ENCODE assay signal across 10 cellular contexts in genomic region chr5:177537389-177538361, GRCh38. TPM values are rescaled to one million over a fixed set of nuclear protein-coding genes. Genes with fewer than 3 reads are reported as not detected.
DNase-seq lines count a peak whose midpoint lies in the region; ATAC-seq, FAIRE-seq and TF ChIP-seq lines count a peak whose summit lies in the region.
"Had no signal": no experiment of that assay in that cellular context is flagged by ENCODE, and none has a peak within 500 bp of the region (broad histone marks: within the 10 kb centered on the region; RNA-seq: fewer than 3 reads in every experiment).

No MANE protein-coding gene starts in this region.

- FAIRE-seq in H1 (lab: Jason Lieb, UNC): no peak

- no peak for TF ChIP-seq POLR2A in IMR-90 (IDR thresholded peaks at IDR 0.05; ENCODE audit: low read depth, low read length)
- no peak for TF ChIP-seq POLR2A in H1 (IDR thresholded peaks at IDR 0.05; ENCODE audit: control extremely low read depth in 1 of 2, low read depth in 2 of 2, low read length in 2 of 2)

- in situ Hi-C loops in IMR-90 (cut with MboI; ENCODE audit: low sequenced_read_pairs): no loop called here
- in situ Hi-C loops in GM13977 (cut with MboI; ENCODE audit: low pct_unique_long_range_greater_than_20kb, low sequenced_read_pairs, unreplicated experiment): no loop called here

- ATAC-seq in IMR-90 (ENCODE audit: low read depth): peak; percentile 93
- ATAC-seq in mucosa of descending colon: peak; percentile 86
- no peak for ATAC-seq in HG03108 (IDR thresholded peaks at IDR 0.05; ENCODE audit: unreplicated experiment)
- ATAC-seq in HG02763 (IDR thresholded peaks at IDR 0.05; ENCODE audit: unreplicated experiment): no peak

- peak overlapping the region; percentile 91 for H3K4ac ChIP-seq in IMR-90 (ENCODE audit: low read depth, low read length)
- H3K4ac ChIP-seq in H1 (replicated peaks; ENCODE audit: insufficient read length, low read depth, low read length): no peak overlapping the region

- WGBS in IMR-90 (ENCODE audit: extremely low coverage in 2 of 2, insufficient read length in 1 of 2), 2 experiments: no CpG with 5 or more reads among the region's 15 CpGs
- WGBS in H1 (ENCODE audit: extremely low coverage in 1 of 2, insufficient coverage in 1 of 2, insufficient read length in 1 of 2, insufficient replicate concordance in 2 of 2, low coverage in 1 of 2, low lambda C conversion rate in 2 of 2, missing lambda C conversion rate in 1 of 2), 2 experiments: 84% methylated on average over 15 of the region's 15 CpGs; no CpG with 5 or more reads in 1 of the 2 experiments

- dilution Hi-C loops in IMR-90 (cut with HindIII; ENCODE audit: low sequenced_read_pairs, unreplicated experiment): no loop called here

- CTCF ChIA-PET in IMR-90 (lab: Yijun Ruan, JAX) (interaction anchor here (0.6 to 1.8 kb wide), 4 partner anchors 8 to 623 kb away, joined by 3 to 10 read pairs (median 6); no protein-coding TSS in a partner anchor), H1 (lab: Charles Lee; ENCODE audit: partially characterized antibody) (interaction anchor here (0.6 to 3.1 kb wide), 9 partner anchors 8 to 583 kb away, joined by 3 to 14 read pairs (median 3); partner anchors contain the start of gene TMED9)

- peak; percentile 70 for DNase-seq in 8988T
- peak; percentile 95 for DNase-seq in IMR-90
- DNase-seq in H1 (ENCODE audit: low read depth in 1 of 2, low spot score in 2 of 2): no peak
- peak in 1 of 3 donors; percentile 29 for DNase-seq in mucosa of descending colon
- DNase-seq in GM13977 (ENCODE audit: low spot score): no peak
- DNase-seq in GM19240 (ENCODE audit: insufficient read length, low spot score): no peak
- DNase-seq: activated CD4-positive, alpha-beta T cell treated with anti-CD3 and anti-CD28 coated beads, Interleukin-2, amount 10 ng/mL, durations not matched to agents 7 days and 5 days; NCI-H187 treated with DMSO at 0.1 percent for 48 hours had no signal

- H3K27me3 ChIP-seq in IMR-90 (ENCODE audit: control insufficient read depth, insufficient read depth, low read length) (no peaks in the 10 kb centered on the region), H1 (replicated peaks in 1 of 4; ENCODE audit: control insufficient read depth in 3 of 4, extremely low read depth in 1 of 4, insufficient read depth in 3 of 4, low read length in 3 of 4) (no peaks in the 10 kb centered on the region)

- H3K4me2 ChIP-seq in IMR-90 (ENCODE audit: low read depth, low read length): peak overlapping the region; percentile 84
- H3K4me2 ChIP-seq in H1 (ENCODE audit: insufficient read depth in 1 of 2, low read depth in 2 of 2, low read length in 2 of 2): no peak overlapping the region

- H3K18ac ChIP-seq in IMR-90 (ENCODE audit: low read depth, low read length): peak overlapping the region; percentile 76
- no peak overlapping the region for H3K18ac ChIP-seq in H1 (ENCODE audit: extremely low read depth, low read length)

- no peak overlapping the region for H3K4me3 ChIP-seq in IMR-90 (ENCODE audit: insufficient read depth, low read depth, low read length)
- no peak overlapping the region for H3K4me3 ChIP-seq in H1 (ENCODE audit: extremely low read depth in 1 of 4, insufficient read depth in 2 of 4, low read depth in 3 of 4, low read length in 4 of 4)
- H3K4me3 ChIP-seq in mucosa of descending colon: no peak overlapping the region

- H3K9ac ChIP-seq in IMR-90 (ENCODE audit: low read depth, low read length) (peak overlapping the region; percentile 37), H1 (replicated peaks in 1 of 4; ENCODE audit: extremely low read depth in 1 of 4, low read depth in 3 of 4, low read length in 3 of 4) (no peak overlapping the region; a peak in 1 of 7 replicates)

- H4K20me1 ChIP-seq in IMR-90 (ENCODE audit: insufficient read depth, low read length): peaks cover 30% of the 10 kb centered on the region
- H4K20me1 ChIP-seq in H1 (replicated peaks in 1 of 2; ENCODE audit: control insufficient read depth in 1 of 2, insufficient read depth in 2 of 2, low read length in 2 of 2): peaks cover 3 to 24% of the 10 kb centered on the region in 2 experiments

- H3K79me2 ChIP-seq in H1 (ENCODE audit: control insufficient read depth in 1 of 2, insufficient read depth in 2 of 2, low read length in 2 of 2): peaks cover 0 to 26% of the 10 kb centered on the region in 2 experiments; a peak in 2 of 4 replicates

- H3K79me1 ChIP-seq in IMR-90 (ENCODE audit: low read depth in 1 of 2, low read length in 2 of 2) (peaks cover 47 to 76% of the 10 kb centered on the region in 2 experiments), H1 (ENCODE audit: low read depth, low read length) (peaks cover 17% of the 10 kb centered on the region)

- TF ChIP-seq CTCF in IMR-90 (conservative IDR thresholded peaks at IDR 0.05; ENCODE audit: low read depth, low read length) (no peak), H1 (IDR thresholded peaks at IDR 0.05; ENCODE audit: control extremely low read depth in 1 of 3, insufficient read depth in 1 of 3, low read depth in 1 of 3, low read length in 3 of 3) (no peak), mucosa of descending colon (IDR thresholded peaks at IDR 0.05) (no peak), GM13977 (IDR thresholded peaks at IDR 0.05; ENCODE audit: extremely low read depth, insufficient read depth, missing control alignments) (no peak)

- peak overlapping the region; percentile 8 to 94; a peak in 3 of 4 replicates for H4K8ac ChIP-seq in IMR-90 (ENCODE audit: low read depth in 2 of 2, low read length in 2 of 2)
- H4K8ac ChIP-seq in H1 (ENCODE audit: extremely low read depth, insufficient read depth, low read length): 0 out of 2 replicates have a peak overlapping the region, but pooled peaks have one; percentile 45

- H3K14ac ChIP-seq in IMR-90 (replicated peaks; ENCODE audit: low read depth, low read length): peak overlapping the region; percentile 70
- no peak overlapping the region for H3K14ac ChIP-seq in H1 (ENCODE audit: insufficient read length)

- H2AFZ ChIP-seq in IMR-90 (replicated peaks; ENCODE audit: low read length, poor library complexity): peak overlapping the region; percentile 44
- no peak overlapping the region for H2AFZ ChIP-seq in H1 (ENCODE audit: low read length)

- H2BK120ac ChIP-seq in IMR-90 (ENCODE audit: low read depth, low read length): peak overlapping the region; percentile 91
- H2BK120ac ChIP-seq in H1 (replicated peaks; ENCODE audit: low read depth, low read length): no peak overlapping the region

- TF ChIP-seq EP300 in H1 (IDR thresholded peaks at IDR 0.05; ENCODE audit: borderline replicate concordance in 1 of 2, low read depth in 2 of 2, low read length in 2 of 2): no peak

- H3K23ac ChIP-seq in IMR-90 (ENCODE audit: low read depth, low read length) (peak overlapping the region; percentile 95), H1 (ENCODE audit: insufficient read length) (no peak overlapping the region)

- peak overlapping the region; percentile 97 for H2AK5ac ChIP-seq in IMR-90 (ENCODE audit: low read depth, low read length)
- no peak overlapping the region for H2AK5ac ChIP-seq in H1 (ENCODE audit: low read depth, low read length)

- POLR2A ChIA-PET in IMR-90 (lab: Charles Lee; ENCODE audit: unreplicated experiment): no interaction called here
- POLR2A ChIA-PET in H1 (lab: Charles Lee; ENCODE audit: partially characterized antibody): interaction anchor here (0.6 to 2.3 kb wide), 12 partner anchors 10 to 77 kb away, joined by 3 to 7 read pairs (median 4); partner anchors contain the start of gene PDLIM7

- H4K91ac ChIP-seq in IMR-90 (ENCODE audit: insufficient read depth, low read depth, low read length) (peak overlapping the region; percentile 75), H1 (replicated peaks; ENCODE audit: insufficient read length, low read length) (no peak overlapping the region)

- no peaks in the 10 kb centered on the region for H3K9me3 ChIP-seq in IMR-90 (ENCODE audit: control insufficient read depth, insufficient read depth, low read length)
- no peaks in the 10 kb centered on the region for H3K9me3 ChIP-seq in H1 (ENCODE audit: insufficient read depth in 2 of 2, low read depth in 1 of 2, low read length in 1 of 2)
- no peaks in the 10 kb centered on the region for H3K9me3 ChIP-seq in mucosa of descending colon

- peaks cover 44% of the 10 kb centered on the region for H3K36me3 ChIP-seq in IMR-90 (ENCODE audit: control insufficient read depth, insufficient read depth, low read length)
- H3K36me3 ChIP-seq in H1 (ENCODE audit: control insufficient read depth in 2 of 4, insufficient read depth in 4 of 4, low read length in 3 of 4): peaks cover 5 to 51% (median 24%) of the 10 kb centered on the region in 4 experiments; a peak in 7 of 8 replicates
- H3K36me3 ChIP-seq in mucosa of descending colon (ENCODE audit: low read depth): no peaks in the 10 kb centered on the region

- no TSS peak for BruUV-seq in IMR-90 (replicated peaks; lab: Mats Ljungman, UMichigan)

- TF ChIP-seq RAD21 in IMR-90 (IDR thresholded peaks at IDR 0.05; ENCODE audit: low read length): no peak
- no peak for TF ChIP-seq RAD21 in H1 (IDR thresholded peaks at IDR 0.05 in 1 of 2, conservative IDR thresholded peaks at IDR 0.05 in 1 of 2; ENCODE audit: low read depth in 2 of 2, low read length in 2 of 2)

- H3K56ac ChIP-seq in IMR-90 (ENCODE audit: extremely low read depth, insufficient read depth, low read length): peak overlapping the region; percentile 30; the same call in 1 of the 2 replicates
- H3K56ac ChIP-seq in H1 (replicated peaks; ENCODE audit: insufficient read length, low read depth, low read length): no peak overlapping the region

- H3K27ac ChIP-seq in IMR-90 (ENCODE audit: insufficient read depth, low read length) (peak overlapping the region; percentile 89), H1 (ENCODE audit: low read depth, low read length) (0 out of 2 replicates have a peak overlapping the region, but pooled peaks have one; percentile 11)

- H4K5ac ChIP-seq in IMR-90 (ENCODE audit: low read depth, low read length) (peak overlapping the region; percentile 95), H1 (ENCODE audit: insufficient read length, low read depth, low read length) (no peak overlapping the region)

- peak overlapping the region; percentile 62 for H2AK9ac ChIP-seq in IMR-90 (replicated peaks; ENCODE audit: low read depth, low read length, poor library complexity)

- no peaks in the 10 kb centered on the region for H3K23me2 ChIP-seq in H1 (ENCODE audit: low read depth, low read length)

- H3K9me1 ChIP-seq in IMR-90 (ENCODE audit: insufficient read depth, low read length): peaks cover 29% of the 10 kb centered on the region

- H3K4me1 ChIP-seq in IMR-90 (ENCODE audit: control insufficient read depth, insufficient read depth, low read length) (peaks cover 30% of the 10 kb centered on the region), H1 (replicated peaks in 1 of 4; ENCODE audit: control insufficient read depth in 3 of 4, insufficient read depth in 4 of 4, low read length in 3 of 4) (0 out of 7 replicates have a peak, but pooled peaks cover 0 to 3% (median 0%) of the 10 kb centered on the region in 4 experiments), mucosa of descending colon (ENCODE audit: low read depth) (no peaks in the 10 kb centered on the region)

- peak overlapping the region; percentile 80 for H2BK20ac ChIP-seq in IMR-90 (ENCODE audit: low read depth, low read length)
- H2BK20ac ChIP-seq in H1 (ENCODE audit: low read length): no peak overlapping the region

- intact Hi-C loops in IMR-90 (cut with micrococcal nuclease): no loop called here
- intact Hi-C loops in mucosa of descending colon (cut with DNase I, micrococcal nuclease): no loop called here

- H2BK5ac ChIP-seq in IMR-90 (ENCODE audit: low read depth, low read length, poor library complexity, severe bottlenecking) (peak overlapping the region; percentile 90), H1 (ENCODE audit: low read depth, low read length) (no peak overlapping the region)

- H2BK15ac ChIP-seq in IMR-90 (ENCODE audit: low read depth, low read length): peak overlapping the region; percentile 49; the same call in 1 of the 3 replicates
- no peak overlapping the region for H2BK15ac ChIP-seq in H1 (ENCODE audit: low read length)

- H2BK12ac ChIP-seq in H1 (ENCODE audit: low read depth, low read length): no peak overlapping the region

RNA-seq across cellular contexts. Expression of gene FAM193B, which starts 16.7 kb away (rescaled TPM):
- total RNA-seq in IMR-90 (2012; rRNA removed) (8.1 and 9.5 TPM in 2 replicates), mucosa of descending colon (10 to 100 TPM; 57.7 to 83.9 (median 75.2) TPM)
- polyA plus RNA-seq in IMR-90 (2012; rRNA removed) (51.4 and 52.2 TPM in 2 replicates), H1 (2011; rRNA removed) (49.9 and 91.8 TPM in 2 replicates)
- polyA plus RNA-seq in IMR-90 (2012; cell fraction: cytosol; rRNA removed): 21.3 and 26.2 TPM in 2 replicates
- 386 and 448 TPM in 2 replicates for polyA plus RNA-seq in IMR-90 (2012; cell fraction: nucleus; rRNA removed; ENCODE audit: low replicate concordance)
- total RNA-seq in H1 (2021; fragmentation: NEBNext Ultra II Directional; extraction: Animal tissue kit (Norgen Biotek cat#: 25700)): 69.8 and 75.2 TPM in 2 replicates
- polyA plus RNA-seq in H1 (2011; cell fraction: cytosol; rRNA removed): 70.5 TPM
- 384 TPM for polyA plus RNA-seq in H1 (2011; cell fraction: nucleus; rRNA removed)
- polyA plus RNA-seq in H1 (2012, experiment 1 of 2): 57.7 to 86.6 TPM (median 81.0 TPM) in 4 replicates
- polyA plus RNA-seq in H1 (2012, experiment 2 of 2): 67.9 TPM
- polyA plus RNA-seq in H1 (2013, experiment 1 of 2): 59.7 TPM
- 54.0 TPM for polyA plus RNA-seq in H1 (2013, experiment 2 of 2)
- 23.4 and 37.6 TPM in 2 replicates for polyA minus RNA-seq in H1 (2011; rRNA and poly(A)+ RNA removed)
- 34.4 TPM for polyA minus RNA-seq in H1 (2011; cell fraction: cytosol; rRNA and poly(A)+ RNA removed)
- 53.4 TPM for polyA minus RNA-seq in H1 (2011; cell fraction: nucleus; rRNA and poly(A)+ RNA removed)

RNA-seq across cellular contexts. Expression of gene DDX41, which starts 20.9 kb away (rescaled TPM):
- 130 and 141 TPM in 2 replicates for total RNA-seq in IMR-90 (2012; rRNA removed)
- polyA plus RNA-seq in IMR-90 (2012; rRNA removed): 160 and 170 TPM in 2 replicates
- 124 and 130 TPM in 2 replicates for polyA plus RNA-seq in IMR-90 (2012; cell fraction: cytosol; rRNA removed)
- 358 and 582 TPM in 2 replicates for polyA plus RNA-seq in IMR-90 (2012; cell fraction: nucleus; rRNA removed; ENCODE audit: low replicate concordance)
- total RNA-seq in H1 (2021; fragmentation: NEBNext Ultra II Directional; extraction: Animal tissue kit (Norgen Biotek cat#: 25700)): 101 and 102 TPM in 2 replicates
- 135 and 187 TPM in 2 replicates for polyA plus RNA-seq in H1 (2011; rRNA removed)
- 198 TPM for polyA plus RNA-seq in H1 (2011; cell fraction: cytosol; rRNA removed)
- polyA plus RNA-seq in H1 (2011; cell fraction: nucleus; rRNA removed): 361 TPM
- 72.1 to 148 TPM (median 142 TPM) in 4 replicates for polyA plus RNA-seq in H1 (2012, experiment 1 of 2)
- polyA plus RNA-seq in H1 (2012, experiment 2 of 2): 81.7 TPM
- 72.4 TPM for polyA plus RNA-seq in H1 (2013, experiment 1 of 2)
- 70.9 TPM for polyA plus RNA-seq in H1 (2013, experiment 2 of 2)
- polyA minus RNA-seq in H1 (2011; rRNA and poly(A)+ RNA removed): 105 and 106 TPM in 2 replicates
- polyA minus RNA-seq in H1 (2011; cell fraction: cytosol; rRNA and poly(A)+ RNA removed): 142 TPM
- polyA minus RNA-seq in H1 (2011; cell fraction: nucleus; rRNA and poly(A)+ RNA removed): 80.9 TPM
- total RNA-seq in mucosa of descending colon: 10 to 100 TPM; 65.3 to 79.2 (median 79.0) TPM

RNA-seq across cellular contexts. Expression of gene DOK3, which starts 28.0 kb away (rescaled TPM):
- total RNA-seq in IMR-90 (2012; rRNA removed): 0.54 and 0.56 TPM in 2 replicates
- polyA plus RNA-seq in IMR-90 (2012; rRNA removed): 3.6 and 3.9 TPM in 2 replicates
- 0.49 and 1.3 TPM in 2 replicates for polyA plus RNA-seq in IMR-90 (2012; cell fraction: cytosol; rRNA removed)
- 20.3 and 32.4 TPM in 2 replicates for polyA plus RNA-seq in IMR-90 (2012; cell fraction: nucleus; rRNA removed; ENCODE audit: low replicate concordance)
- 6.4 and 8.6 TPM in 2 replicates for total RNA-seq in H1 (2021; fragmentation: NEBNext Ultra II Directional; extraction: Animal tissue kit (Norgen Biotek cat#: 25700))
- 4.2 and 6.3 TPM in 2 replicates for polyA plus RNA-seq in H1 (2011; rRNA removed)
- polyA plus RNA-seq in H1 (2011; cell fraction: cytosol; rRNA removed): 4.7 TPM
- 28.3 TPM for polyA plus RNA-seq in H1 (2011; cell fraction: nucleus; rRNA removed)
- 5.7 to 10.5 TPM (median 6.6 TPM) in 4 replicates for polyA plus RNA-seq in H1 (2012, experiment 1 of 2)
- 3.0 TPM for polyA plus RNA-seq in H1 (2012, experiment 2 of 2)
- polyA plus RNA-seq in H1 (2013, experiment 1 of 2): 5.7 TPM
- polyA plus RNA-seq in H1 (2013, experiment 2 of 2): 5.5 TPM
- 1.3 and 3.3 TPM in 2 replicates for polyA minus RNA-seq in H1 (2011; rRNA and poly(A)+ RNA removed)
- 0.73 TPM for polyA minus RNA-seq in H1 (2011; cell fraction: cytosol; rRNA and poly(A)+ RNA removed)
- polyA minus RNA-seq in H1 (2011; cell fraction: nucleus; rRNA and poly(A)+ RNA removed): 7.3 TPM
- 10 to 100 TPM in 1 of 3 donors, 1 to 10 TPM in 2; 3.7 to 10.3 (median 8.4) TPM for total RNA-seq in mucosa of descending colon

RNA-seq across cellular contexts. Expression of gene PDLIM7, which starts 40.3 kb away (rescaled TPM):
- total RNA-seq in IMR-90 (2012; rRNA removed) (70.4 and 72.5 TPM in 2 replicates), mucosa of descending colon (100 to 1,000 TPM in 1 of 3 donors, 10 to 100 TPM in 2; 12.9 to 333 (median 54.0) TPM)
- polyA plus RNA-seq in IMR-90 (2012; rRNA removed) (534 and 574 TPM in 2 replicates), H1 (2011; rRNA removed) (67.3 and 118 TPM in 2 replicates)
- polyA plus RNA-seq in IMR-90 (2012; cell fraction: cytosol; rRNA removed): 252 and 588 TPM in 2 replicates
- polyA plus RNA-seq in IMR-90 (2012; cell fraction: nucleus; rRNA removed; ENCODE audit: low replicate concordance): 1,535 and 3,107 TPM in 2 replicates
- 86.7 and 94.2 TPM in 2 replicates for total RNA-seq in H1 (2021; fragmentation: NEBNext Ultra II Directional; extraction: Animal tissue kit (Norgen Biotek cat#: 25700))
- polyA plus RNA-seq in H1 (2011; cell fraction: cytosol; rRNA removed): 69.8 TPM
- polyA plus RNA-seq in H1 (2011; cell fraction: nucleus; rRNA removed): 396 TPM
- polyA plus RNA-seq in H1 (2012, experiment 1 of 2): 66.9 to 114 TPM (median 104 TPM) in 4 replicates
- polyA plus RNA-seq in H1 (2012, experiment 2 of 2): 72.7 TPM
- polyA plus RNA-seq in H1 (2013, experiment 1 of 2): 55.8 TPM
- polyA plus RNA-seq in H1 (2013, experiment 2 of 2): 54.4 TPM
- polyA minus RNA-seq in H1 (2011; rRNA and poly(A)+ RNA removed): 22.3 and 28.0 TPM in 2 replicates
- 53.7 TPM for polyA minus RNA-seq in H1 (2011; cell fraction: cytosol; rRNA and poly(A)+ RNA removed)
- polyA minus RNA-seq in H1 (2011; cell fraction: nucleus; rRNA and poly(A)+ RNA removed): 149 TPM

RNA-seq across cellular contexts. Expression of gene TMED9, which starts 54.3 kb away (rescaled TPM):
- total RNA-seq in IMR-90 (2012; rRNA removed) (123 and 142 TPM in 2 replicates), mucosa of descending colon (100 to 1,000 TPM; 105 to 195 (median 126) TPM)
- polyA plus RNA-seq in IMR-90 (2012; rRNA removed) (269 and 357 TPM in 2 replicates), H1 (2011; rRNA removed) (130 and 141 TPM in 2 replicates)
- 258 and 428 TPM in 2 replicates for polyA plus RNA-seq in IMR-90 (2012; cell fraction: cytosol; rRNA removed)
- 81.0 and 128 TPM in 2 replicates for polyA plus RNA-seq in IMR-90 (2012; cell fraction: nucleus; rRNA removed; ENCODE audit: low replicate concordance)
- total RNA-seq in H1 (2021; fragmentation: NEBNext Ultra II Directional; extraction: Animal tissue kit (Norgen Biotek cat#: 25700)): 156 and 160 TPM in 2 replicates
- polyA plus RNA-seq in H1 (2011; cell fraction: cytosol; rRNA removed): 185 TPM
- polyA plus RNA-seq in H1 (2011; cell fraction: nucleus; rRNA removed): 119 TPM
- 124 to 218 TPM (median 205 TPM) in 4 replicates for polyA plus RNA-seq in H1 (2012, experiment 1 of 2)
- polyA plus RNA-seq in H1 (2012, experiment 2 of 2): 162 TPM
- 141 TPM for polyA plus RNA-seq in H1 (2013, experiment 1 of 2)
- polyA plus RNA-seq in H1 (2013, experiment 2 of 2): 178 TPM
- polyA minus RNA-seq in H1 (2011; rRNA and poly(A)+ RNA removed): 187 and 190 TPM in 2 replicates
- polyA minus RNA-seq in H1 (2011; cell fraction: cytosol; rRNA and poly(A)+ RNA removed): 74.6 TPM
- polyA minus RNA-seq in H1 (2011; cell fraction: nucleus; rRNA and poly(A)+ RNA removed): 46.5 TPM

Comparison
In these comparisons a context has a peak if more than half of its experiments do, and no peak if none do; other contexts are left out.
1. DNase-seq: peak in 8988T (single experiment) and IMR-90 (single experiment); none in H1 (0 of 2), GM13977 (single experiment) and GM19240 (single experiment).
2. ATAC-seq: peak in IMR-90 (single experiment) and mucosa of descending colon (single experiment); none in HG03108 (single experiment) and HG02763 (single experiment).